8 cellular contexts compared by ENCODE assay signal in genomic region chr7:98294798-98295382, GRCh38. TPM values are rescaled to one million over a fixed set of nuclear protein-coding genes. Genes with fewer than 3 reads are reported as not detected.
DNase-seq lines count a peak whose midpoint lies in the region; ATAC-seq, FAIRE-seq and TF ChIP-seq lines count a peak whose summit lies in the region.

No MANE protein-coding gene starts in this region.

- DNase-seq in NCI-H1048 (lab: John Stamatoyannopoulos, UW) (peak; percentile 32), SW480 (ENCODE audit: low spot score) (peak; percentile 70), fibroblast of mammary gland (ENCODE audit: low read depth) (peak; percentile 46), pancreas (peak; percentile 63 to 89 (median 76))
- no peak for DNase-seq in effector CD4-positive, alpha-beta T cell

- WGBS in pancreas, 2 donors = 23 to 25% methylated on average over 13 to 14 of the region's 14 CpGs

- H3K27me3 ChIP-seq in DOHH2 (ENCODE audit: control insufficient read depth, low read length) = no peaks in the 10 kb centered on the region
- no peaks in the 10 kb centered on the region for H3K27me3 ChIP-seq in pancreas

- TF ChIP-seq CTCF in DOHH2 (IDR thresholded peaks at IDR 0.05; ENCODE audit: low read depth, low read length, poor library complexity, severe bottlenecking) (peak; percentile 98), fibroblast of mammary gland (conservative IDR thresholded peaks at IDR 0.05; ENCODE audit: control insufficient read depth, insufficient read depth, low read depth, low read length) (peak; percentile 63), pancreas (IDR thresholded peaks at IDR 0.05) (peak; percentile 39 to 66 (median 48))

- H4K20me1 ChIP-seq in DOHH2 (ENCODE audit: control insufficient read depth, insufficient read depth, low read depth, low read length) = no peaks in the 10 kb centered on the region

- no peak for FAIRE-seq in pancreas (lab: Jason Lieb, UNC)

- no peaks in the 10 kb centered on the region for H3K79me2 ChIP-seq in DOHH2 (ENCODE audit: control insufficient read depth, low read length)

- no peak overlapping the region for H3K4me3 ChIP-seq in DOHH2 (ENCODE audit: low read length)
- H3K4me3 ChIP-seq in fibroblast of mammary gland (ENCODE audit: control insufficient read depth, low read depth, low read length) = no peak overlapping the region
- no peak overlapping the region for H3K4me3 ChIP-seq in pancreas

- H3K9me2 ChIP-seq in DOHH2 (replicated peaks; ENCODE audit: control insufficient read depth, low read length) = no peaks in the 10 kb centered on the region

- H3K36me3 ChIP-seq in DOHH2 (ENCODE audit: control insufficient read depth, low read length) (0 out of 2 replicates have a peak, but pooled peaks cover 3% of the 10 kb centered on the region), pancreas (peaks cover 0 to 27% (median 13%) of the 10 kb centered on the region in 3 donors)

- no peaks in the 10 kb centered on the region for H3K9me3 ChIP-seq in DOHH2 (ENCODE audit: control insufficient read depth, insufficient read depth, low read length)
- no peaks in the 10 kb centered on the region for H3K9me3 ChIP-seq in pancreas

- H3K4me1 ChIP-seq in DOHH2 (ENCODE audit: control insufficient read depth, low read length) (peaks cover 15% of the 10 kb centered on the region), pancreas (peaks cover 0 to 3% (median 0%) of the 10 kb centered on the region in 3 donors)

- intact Hi-C loops in pancreas (cut with DNase I) = loop anchor here in 2 of 3 donors (5.0 to 10.0 kb wide), 2 partner anchors 110 to 112 kb away; partner anchors contain the start of gene BAIAP2L1 (in 1 of the 2)

- peak overlapping the region; percentile 42 for H3K4me2 ChIP-seq in DOHH2 (ENCODE audit: low read length)

- peak; percentile 67 for ATAC-seq in GM21576 (IDR thresholded peaks at IDR 0.05; ENCODE audit: unreplicated experiment)
- ATAC-seq in pancreas = peak; percentile 68 to 90 (median 88)
- no peak for ATAC-seq in HG03045 (IDR thresholded peaks at IDR 0.05; ENCODE audit: unreplicated experiment)

- H3F3A ChIP-seq in DOHH2 (ENCODE audit: control insufficient read depth, insufficient read depth) = no peaks in the 10 kb centered on the region

- H3K27ac ChIP-seq in DOHH2 (ENCODE audit: low read depth, low read length) (no peak overlapping the region), pancreas (peak overlapping the region in 1 of 4 donors; percentile 2)

RNA-seq across cellular contexts. Expression of gene BRI3, which starts 13.4 kb away (rescaled TPM):
- 100 to 1,000 TPM in 5 of 6 donors, 10 to 100 TPM in 1; 88.0 to 122 (median 118) TPM for total RNA-seq in pancreas
- polyA plus RNA-seq in pancreas = 100 to 1,000 TPM; 106 to 107 TPM

RNA-seq across cellular contexts. Expression of gene TECPR1, which starts 42.9 kb away (rescaled TPM):
- 10 to 100 TPM; 12.5 to 26.3 (median 20.0) TPM for total RNA-seq in pancreas
- polyA plus RNA-seq in pancreas = 10 to 100 TPM; 16.2 to 36.3 TPM

Comparison
In these comparisons a context has a peak if more than half of its experiments do, and no peak if none do; other contexts are left out.
1. CTCF ChIP-seq: peak in every context shown above with its lines; median percentile 98 in DOHH2; 63 in fibroblast of mammary gland; 48 in pancreas.